Comparison of ENCODE assay signal across 11 cellular contexts in the genomic region with DNA sequence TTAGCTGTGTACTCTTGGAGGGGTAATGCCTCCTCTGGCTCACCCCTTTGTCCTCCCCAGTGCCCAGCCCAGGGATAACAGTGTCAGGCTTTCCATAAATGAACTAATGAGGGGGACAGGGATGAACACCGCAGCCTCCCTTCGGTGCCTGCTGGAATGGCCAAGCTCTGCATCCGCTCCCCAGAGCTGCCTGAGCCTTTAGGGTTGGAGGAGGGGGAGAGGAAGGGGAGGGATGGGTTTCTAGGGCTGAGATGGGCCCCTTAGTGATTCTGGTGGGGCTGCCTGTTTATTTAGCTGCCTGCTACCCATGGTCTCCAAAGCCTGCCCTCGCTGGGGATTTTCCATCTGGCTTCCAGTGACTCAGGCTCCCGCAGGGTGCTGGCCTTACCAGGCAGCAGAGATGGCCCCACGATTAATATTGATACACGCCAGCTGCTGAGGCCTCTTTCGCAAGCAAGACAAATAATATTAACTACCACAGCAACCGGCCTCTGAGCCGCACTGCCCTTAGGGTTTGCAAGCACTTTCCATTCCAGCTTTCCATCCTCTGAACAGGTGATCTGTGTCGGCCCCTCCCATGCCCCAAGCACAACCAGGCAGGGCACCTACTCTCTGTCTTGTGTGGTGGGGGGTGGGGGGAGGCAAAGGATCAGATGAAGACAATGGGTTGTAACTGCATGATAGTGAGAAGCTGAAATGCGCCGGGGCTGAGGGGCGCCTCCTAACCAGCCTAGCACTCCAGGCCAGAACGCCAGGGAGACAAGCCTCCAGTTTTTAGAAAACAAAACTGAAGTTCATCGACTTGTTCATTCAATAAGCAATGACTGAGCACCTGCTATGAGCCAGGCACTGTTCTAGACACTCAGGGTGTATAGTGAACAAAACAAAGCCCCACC. TPM values are rescaled to one million over a fixed set of nuclear protein-coding genes. Genes with fewer than 3 reads are reported as not detected.
DNase-seq lines count a peak whose midpoint lies in the region; ATAC-seq and TF ChIP-seq lines count a peak whose summit lies in the region.
"Had no signal": no experiment of that assay in that cellular context is flagged by ENCODE, and none has a peak within 500 bp of the region (broad histone marks: within the 10 kb centered on the region; RNA-seq: fewer than 3 reads in every experiment).

No MANE protein-coding gene starts in this region.

- H3K79me2 ChIP-seq in MM.1S (ENCODE audit: low read length) = no peaks in the 10 kb centered on the region

- no peaks in the 10 kb centered on the region for H3F3A ChIP-seq in MM.1S (ENCODE audit: insufficient read depth, low read length)

- H4K20me1 ChIP-seq in MM.1S (ENCODE audit: insufficient read depth, low read length) = no peaks in the 10 kb centered on the region

- H3K36me3 ChIP-seq in MM.1S (replicated peaks; ENCODE audit: insufficient read depth, low read length) = no peaks in the 10 kb centered on the region

- peak; percentile 91 for DNase-seq in AG04450 (ENCODE audit: low read depth, low spot score)
- DNase-seq in MM.1S = no peak
- peak; percentile 49 for DNase-seq in islet precursor cell
- DNase-seq: CD4-positive, CD25-positive, alpha-beta regulatory T cell; effector CD8-positive, alpha-beta T cell; stimulated activated CD4-positive, alpha-beta T cell treated with anti-CD3 and anti-CD28 coated beads, Interleukin-12 subunit alpha, Interleukin-12 subunit beta, amount 100 ng/mL, for 4 hours had no signal

- no peak overlapping the region for H3K9ac ChIP-seq in MM.1S (ENCODE audit: low read length)

- H3K4me2 ChIP-seq in MM.1S (ENCODE audit: low read depth, low read length) = peak overlapping the region; percentile 39

- H3K27me3 ChIP-seq in AG04450 (ENCODE audit: control insufficient read depth, insufficient read depth, low read length) = no peaks in the 10 kb centered on the region
- H3K27me3 ChIP-seq in MM.1S (replicated peaks; ENCODE audit: insufficient read depth, low read length) = no peaks in the 10 kb centered on the region

- POLR2A ChIA-PET in AG04450 (lab: Yijun Ruan, JAX) = interaction anchor here (0.6 to 1.2 kb wide), 9 partner anchors 9 to 170 kb away, joined by 3 to 4 read pairs (median 4); no protein-coding TSS in a partner anchor

- H2AFZ ChIP-seq in MM.1S (ENCODE audit: low read length) = no peak overlapping the region

- H3K9me2 ChIP-seq in MM.1S (replicated peaks; ENCODE audit: insufficient read depth, low read length) = no peaks in the 10 kb centered on the region

- peak overlapping the region; percentile 85 for H3K27ac ChIP-seq in AG04450 (ENCODE audit: low read depth, low read length)
- no peak overlapping the region for H3K27ac ChIP-seq in MM.1S (ENCODE audit: low read length)

- H3K4me3 ChIP-seq in AG04450 (ENCODE audit: low read depth, low read length) (no peak overlapping the region), MM.1S (ENCODE audit: low read length) (no peak overlapping the region; the same call in 1 of the 2 replicates)

- ATAC-seq in SK-N-SH treated with all-trans-retinoic acid at 6 μM for 48 hours (peak; percentile 58), HG02763 (IDR thresholded peaks at IDR 0.05; ENCODE audit: unreplicated experiment) (no peak), HG02623 (IDR thresholded peaks at IDR 0.05; ENCODE audit: unreplicated experiment) (no peak), GM19455 (IDR thresholded peaks at IDR 0.05; ENCODE audit: unreplicated experiment) (no peak), GM18498 (IDR thresholded peaks at IDR 0.05; ENCODE audit: unreplicated experiment) (no peak)

- H3K9me3 ChIP-seq in AG04450 (ENCODE audit: control insufficient read depth, insufficient read depth, low read length) (no peaks in the 10 kb centered on the region), MM.1S (replicated peaks; ENCODE audit: insufficient read depth, low read length) (no peaks in the 10 kb centered on the region)

- no peaks in the 10 kb centered on the region for H3K4me1 ChIP-seq in MM.1S (ENCODE audit: low read length)

- CTCF ChIA-PET in AG04450 (lab: Charles Lee) = interaction anchor here (0.7 to 2.2 kb wide), 5 partner anchors 10 to 536 kb away, joined by 3 to 19 read pairs (median 6); no protein-coding TSS in a partner anchor

- TF ChIP-seq CTCF in AG04450 (IDR thresholded peaks at IDR 0.05; ENCODE audit: low read depth, low read length) = peak; percentile 14; the same call in 1 of the 2 replicates
- TF ChIP-seq CTCF in MM.1S (IDR thresholded peaks at IDR 0.05; ENCODE audit: low read length) = no peak

TF ChIP-seq in SK-N-SH treated with all-trans-retinoic acid at 6 μM for 48 hours, 23 proteins besides CTCF, POLR2A, EP300 and RAD21 (continues in another document):
- TF ChIP-seq BACH2 (CRISPR knock-in tag; IDR thresholded peaks at IDR 0.05; ENCODE audit: borderline replicate concordance) = no peak
- no peak for TF ChIP-seq TOX (CRISPR knock-in tag; IDR thresholded peaks at IDR 0.05; ENCODE audit: borderline replicate concordance)
- peak; percentile 42; the same call in 1 of the 2 replicates for TF ChIP-seq GLIS3 (CRISPR knock-in tag; IDR thresholded peaks at IDR 0.05)
- peak; percentile 47; the same call in 1 of the 2 replicates for TF ChIP-seq ISL1 (CRISPR knock-in tag; IDR thresholded peaks at IDR 0.05)
- 0 out of 2 replicates have a peak, but pooled peaks have one; percentile 28 for TF ChIP-seq CSDC2 (CRISPR knock-in tag; IDR thresholded peaks at IDR 0.05)
- no peak for TF ChIP-seq ZNF70 (CRISPR knock-in tag; IDR thresholded peaks at IDR 0.05)
- no peak for TF ChIP-seq RARB (CRISPR knock-in tag; IDR thresholded peaks at IDR 0.05)
- no peak for TF ChIP-seq OSR1 (CRISPR knock-in tag; IDR thresholded peaks at IDR 0.05)
- TF ChIP-seq ZNF565 (CRISPR knock-in tag; conservative IDR thresholded peaks at IDR 0.05; ENCODE audit: low read depth) = no peak
- no peak for TF ChIP-seq ZFP30 (CRISPR knock-in tag; IDR thresholded peaks at IDR 0.05)
- no peak for TF ChIP-seq ZC3H10 (CRISPR knock-in tag; IDR thresholded peaks at IDR 0.05)
- TF ChIP-seq TCF4 (CRISPR knock-in tag; IDR thresholded peaks at IDR 0.05; ENCODE audit: borderline replicate concordance) = peak; percentile 96
- TF ChIP-seq, protein P1, sequence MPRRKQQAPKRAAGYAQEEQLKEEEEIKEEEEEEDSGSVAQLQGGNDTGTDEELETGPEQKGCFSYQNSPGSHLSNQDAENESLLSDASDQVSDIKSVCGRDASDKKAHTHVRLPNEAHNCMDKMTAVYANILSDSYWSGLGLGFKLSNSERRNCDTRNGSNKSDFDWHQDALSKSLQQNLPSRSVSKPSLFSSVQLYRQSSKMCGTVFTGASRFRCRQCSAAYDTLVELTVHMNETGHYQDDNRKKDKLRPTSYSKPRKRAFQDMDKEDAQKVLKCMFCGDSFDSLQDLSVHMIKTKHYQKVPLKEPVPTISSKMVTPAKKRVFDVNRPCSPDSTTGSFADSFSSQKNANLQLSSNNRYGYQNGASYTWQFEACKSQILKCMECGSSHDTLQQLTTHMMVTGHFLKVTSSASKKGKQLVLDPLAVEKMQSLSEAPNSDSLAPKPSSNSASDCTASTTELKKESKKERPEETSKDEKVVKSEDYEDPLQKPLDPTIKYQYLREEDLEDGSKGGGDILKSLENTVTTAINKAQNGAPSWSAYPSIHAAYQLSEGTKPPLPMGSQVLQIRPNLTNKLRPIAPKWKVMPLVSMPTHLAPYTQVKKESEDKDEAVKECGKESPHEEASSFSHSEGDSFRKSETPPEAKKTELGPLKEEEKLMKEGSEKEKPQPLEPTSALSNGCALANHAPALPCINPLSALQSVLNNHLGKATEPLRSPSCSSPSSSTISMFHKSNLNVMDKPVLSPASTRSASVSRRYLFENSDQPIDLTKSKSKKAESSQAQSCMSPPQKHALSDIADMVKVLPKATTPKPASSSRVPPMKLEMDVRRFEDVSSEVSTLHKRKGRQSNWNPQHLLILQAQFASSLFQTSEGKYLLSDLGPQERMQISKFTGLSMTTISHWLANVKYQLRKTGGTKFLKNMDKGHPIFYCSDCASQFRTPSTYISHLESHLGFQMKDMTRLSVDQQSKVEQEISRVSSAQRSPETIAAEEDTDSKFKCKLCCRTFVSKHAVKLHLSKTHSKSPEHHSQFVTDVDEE (CRISPR knock-in tag; IDR thresholded peaks at IDR 0.05) = peak; percentile 82
- TF ChIP-seq ARNTL (CRISPR knock-in tag; IDR thresholded peaks at IDR 0.05; ENCODE audit: borderline replicate concordance, low read depth) = no peak
- TF ChIP-seq, protein P2, sequence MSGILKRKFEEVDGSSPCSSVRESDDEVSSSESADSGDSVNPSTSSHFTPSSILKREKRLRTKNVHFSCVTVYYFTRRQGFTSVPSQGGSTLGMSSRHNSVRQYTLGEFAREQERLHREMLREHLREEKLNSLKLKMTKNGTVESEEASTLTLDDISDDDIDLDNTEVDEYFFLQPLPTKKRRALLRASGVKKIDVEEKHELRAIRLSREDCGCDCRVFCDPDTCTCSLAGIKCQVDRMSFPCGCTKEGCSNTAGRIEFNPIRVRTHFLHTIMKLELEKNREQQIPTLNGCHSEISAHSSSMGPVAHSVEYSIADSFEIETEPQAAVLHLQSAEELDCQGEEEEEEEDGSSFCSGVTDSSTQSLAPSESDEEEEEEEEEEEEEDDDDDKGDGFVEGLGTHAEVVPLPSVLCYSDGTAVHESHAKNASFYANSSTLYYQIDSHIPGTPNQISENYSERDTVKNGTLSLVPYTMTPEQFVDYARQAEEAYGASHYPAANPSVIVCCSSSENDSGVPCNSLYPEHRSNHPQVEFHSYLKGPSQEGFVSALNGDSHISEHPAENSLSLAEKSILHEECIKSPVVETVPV (CRISPR knock-in tag; IDR thresholded peaks at IDR 0.05) = 0 out of 2 replicates have a peak, but pooled peaks have one; percentile 25
- TF ChIP-seq ESRRG (CRISPR knock-in tag; IDR thresholded peaks at IDR 0.05) = 0 out of 2 replicates have a peak, but pooled peaks have one; percentile 7
- TF ChIP-seq, protein P3, sequence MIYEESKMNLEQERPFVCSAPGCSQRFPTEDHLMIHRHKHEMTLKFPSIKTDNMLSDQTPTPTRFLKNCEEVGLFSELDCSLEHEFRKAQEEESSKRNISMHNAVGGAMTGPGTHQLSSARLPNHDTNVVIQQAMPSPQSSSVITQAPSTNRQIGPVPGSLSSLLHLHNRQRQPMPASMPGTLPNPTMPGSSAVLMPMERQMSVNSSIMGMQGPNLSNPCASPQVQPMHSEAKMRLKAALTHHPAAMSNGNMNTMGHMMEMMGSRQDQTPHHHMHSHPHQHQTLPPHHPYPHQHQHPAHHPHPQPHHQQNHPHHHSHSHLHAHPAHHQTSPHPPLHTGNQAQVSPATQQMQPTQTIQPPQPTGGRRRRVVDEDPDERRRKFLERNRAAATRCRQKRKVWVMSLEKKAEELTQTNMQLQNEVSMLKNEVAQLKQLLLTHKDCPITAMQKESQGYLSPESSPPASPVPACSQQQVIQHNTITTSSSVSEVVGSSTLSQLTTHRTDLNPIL (CRISPR knock-in tag; IDR thresholded peaks at IDR 0.05; ENCODE audit: low read depth) = no peak

RNA-seq across cellular contexts. Expression of a gene that starts 56.7 kb away (rescaled TPM):
- 42.0 and 47.7 TPM in 2 replicates for polyA plus RNA-seq in AG04450 (2011; rRNA removed)
- 37.8 and 41.0 TPM in 2 replicates for polyA minus RNA-seq in AG04450 (2011; rRNA and poly(A)+ RNA removed)
